ENCODE assay signal across 22 cellular contexts in the genomic region with DNA sequence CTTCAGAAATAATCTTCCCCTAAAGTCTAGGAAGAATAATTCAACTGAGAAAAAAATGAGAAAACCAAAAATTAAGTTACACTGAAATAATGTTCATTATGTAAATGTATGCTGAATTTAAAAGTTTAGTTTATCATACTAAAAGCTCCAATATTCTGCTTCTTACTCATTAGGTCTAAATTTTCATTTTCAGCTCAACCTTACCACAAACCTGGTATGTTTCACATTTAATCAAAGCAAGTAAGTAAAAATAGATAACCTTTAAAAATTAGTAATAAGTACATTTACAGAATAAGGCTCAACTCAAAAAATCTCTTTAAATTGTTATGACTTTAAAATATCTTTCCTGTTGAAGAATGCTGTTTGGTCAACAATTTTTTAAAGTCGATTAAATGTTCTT. TPM values are rescaled to one million over a fixed set of nuclear protein-coding genes. Genes with fewer than 3 reads are reported as not detected.
DNase-seq lines count a peak whose midpoint lies in the region; ATAC-seq, FAIRE-seq and TF ChIP-seq lines count a peak whose summit lies in the region.
"Had no signal": no experiment of that assay in that cellular context is flagged by ENCODE, and none has a peak within 500 bp of the region (broad histone marks: within the 10 kb centered on the region; RNA-seq: fewer than 3 reads in every experiment).

No MANE protein-coding gene starts in this region.

- H3K27me3 ChIP-seq in pancreas (no peaks in the 10 kb centered on the region), upper lobe of right lung (no peaks in the 10 kb centered on the region)
- H3K27me3 ChIP-seq: BLaER1 treated with 17β-estradiol and CSF1 and Interleukin-3, amounts not matched to agents 10 nM and 100 nM; SJSA1 had no signal

- DNase-seq in activated CD4-positive, CD25-positive, alpha-beta regulatory T cell (lab: John Stamatoyannopoulos, UW): no peak
- no peak for DNase-seq in pancreas
- no peak for DNase-seq in GM10266 (ENCODE audit: extremely low spot score)
- DNase-seq in upper lobe of right lung: no peak
- no peak for DNase-seq in urothelium cell line (ENCODE audit: low spot score)
- DNase-seq: CD8-positive, alpha-beta T cell; DND-41; Karpas-422; NCI-H1694; NCI-H2107; NCI-H446 treated with DMSO at 0.1 percent for 48 hours; NCI-H526 treated with DMSO at 0.1 percent for 48 hours; OCI-M1 had no signal

- H3K4me3 ChIP-seq in pancreas: no peak overlapping the region
- H3K4me3 ChIP-seq in upper lobe of right lung: no peak overlapping the region
- H3K4me3 ChIP-seq: BLaER1 treated with 17β-estradiol and CSF1 and Interleukin-3, amounts not matched to agents 10 nM and 100 nM; SJSA1 had no signal

- H3K36me3 ChIP-seq in pancreas: peaks cover 0 to 12% (median 0%) of the 10 kb centered on the region in 3 donors
- peaks cover 94% of the 10 kb centered on the region for H3K36me3 ChIP-seq in upper lobe of right lung

- peak; percentile 53 for FAIRE-seq in pancreas (lab: Jason Lieb, UNC)
- FAIRE-seq in urothelium cell line (lab: Jason Lieb, UNC): no peak
- FAIRE-seq: H1 had no signal

- no peaks in the 10 kb centered on the region for H3K4me1 ChIP-seq in pancreas
- no peaks in the 10 kb centered on the region for H3K4me1 ChIP-seq in upper lobe of right lung
- H3K4me1 ChIP-seq: BLaER1 treated with 17β-estradiol and CSF1 and Interleukin-3, amounts not matched to agents 10 nM and 100 nM; SJSA1 had no signal

- H3K9me3 ChIP-seq in pancreas (no peaks in the 10 kb centered on the region), upper lobe of right lung (no peaks in the 10 kb centered on the region)
- H3K9me3 ChIP-seq: BLaER1 treated with 17β-estradiol and CSF1 and Interleukin-3, amounts not matched to agents 10 nM and 100 nM; SJSA1 had no signal

- peak; percentile 58 to 63 for ATAC-seq in activated CD4-positive, CD25-positive, alpha-beta regulatory T cell treated with anti-CD3 and anti-CD28 coated beads, Interleukin-2, amount 50 U/mL, for 24 hours
- ATAC-seq in HG02870 (IDR thresholded peaks at IDR 0.05; ENCODE audit: unreplicated experiment) (peak; percentile 74), HG03469 (IDR thresholded peaks at IDR 0.05; ENCODE audit: unreplicated experiment) (peak; percentile 34), pancreas (no peak), upper lobe of right lung (no peak)
- ATAC-seq: CD8-positive, alpha-beta T cell; HCT116; Right ventricle myocardium inferior had no signal

- intact Hi-C loops in pancreas (cut with DNase I) (no loop called here), upper lobe of right lung (cut with DNase I) (no loop called here)

- TF ChIP-seq CTCF in pancreas (IDR thresholded peaks at IDR 0.05) (no peak), GM10266 (IDR thresholded peaks at IDR 0.05; ENCODE audit: control insufficient read depth, insufficient read depth, low read depth, missing control alignments) (no peak), upper lobe of right lung (IDR thresholded peaks at IDR 0.05) (no peak)

- no peak overlapping the region for H3K27ac ChIP-seq in pancreas
- H3K27ac ChIP-seq in upper lobe of right lung: no peak overlapping the region
- H3K27ac ChIP-seq: 22Rv1; BLaER1 treated with 17β-estradiol and CSF1 and Interleukin-3, amounts not matched to agents 10 nM and 100 nM; SJSA1 had no signal

- WGBS in pancreas, 2 donors: 68 to 72% methylated on average over 1 of the region's 1 CpG

RNA-seq across cellular contexts. Expression of a gene that starts 15.0 kb away (rescaled TPM):
- total RNA-seq in pancreas (10 to 100 TPM in 3 of 6 donors, 1 to 10 TPM in 3; 8.8 to 12.4 (median 10.3) TPM), upper lobe of right lung (61.3 TPM)
- polyA plus RNA-seq in pancreas: 10 to 100 TPM; 23.0 to 36.3 TPM

Comparison
In these comparisons a context has a peak if more than half of its experiments do, and no peak if none do; other contexts are left out.
1. ATAC-seq: peak in activated CD4-positive, CD25-positive, alpha-beta regulatory T cell treated with anti-CD3 and anti-CD28 coated beads, Interleukin-2, amount 50 U/mL, for 24 hours (2 of 2), HG02870 (single experiment) and HG03469 (single experiment); none in pancreas (0 of 4) and upper lobe of right lung (single experiment).